Comparison of ENCODE assay signal across 25 cellular contexts in genomic region chr2:219614076-219614860, GRCh38. TPM values are rescaled to one million over a fixed set of nuclear protein-coding genes. Genes with fewer than 3 reads are reported as not detected.
DNase-seq lines count a peak whose midpoint lies in the region; ATAC-seq, FAIRE-seq and TF ChIP-seq lines count a peak whose summit lies in the region.
"Had no signal": no experiment of that assay in that cellular context is flagged by ENCODE, and none has a peak within 500 bp of the region (broad histone marks: within the 10 kb centered on the region; RNA-seq: fewer than 3 reads in every experiment).

No MANE protein-coding gene starts in this region.

- H3F3A ChIP-seq in GM23338 (replicated peaks; ENCODE audit: low read depth), result 0 out of 2 replicates have a peak, but pooled peaks cover 3% of the 10 kb centered on the region

- H3K4me3 Mint-ChIP-seq in GM23338, result no peak overlapping the region
- H3K4me3 Mint-ChIP-seq: CD4-positive, alpha-beta T cell had no signal

- H3K79me2 ChIP-seq in GM23338 (replicated peaks; ENCODE audit: insufficient read depth), result no peaks in the 10 kb centered on the region

- H3K36me3 ChIP-seq in GM23338 (ENCODE audit: insufficient read depth) (no peaks in the 10 kb centered on the region), kidney (ENCODE audit: control insufficient read depth in 1 of 2, insufficient read depth in 2 of 2, low read length in 2 of 2) (peaks cover 11 to 31% of the 10 kb centered on the region in 2 donors), thymus (ENCODE audit: control insufficient read depth, insufficient read depth) (peaks cover 28% of the 10 kb centered on the region)
- H3K36me3 ChIP-seq: HAP-1 had no signal

- DNase-seq in Right ventricle myocardium inferior (ENCODE audit: missing footprints), result peak; percentile 41
- DNase-seq in Right ventricle myocardium superior, result no peak
- DNase-seq in GM23338 (ENCODE audit: low spot score), result no peak
- peak; percentile 58 for DNase-seq in kidney
- DNase-seq in activated T-cell treated with anti-CD3 and anti-CD28 coated beads, Interleukin-2, amount 50 U/mL, for 48 hours, result no peak
- DNase-seq: BE2C; Caco-2; CD4-positive, alpha-beta T cell; DMS 273 treated with DMSO at 0.1 percent for 48 hours; DMS79 treated with DMSO at 0.1 percent for 48 hours; KG1; NCI-H1105; NCI-H146; NCI-H2029; NCI-H226; NCI-H510A treated with DMSO at 0.1 percent for 48 hours; NCI-H774; NK-92 treated with Interleukin-12 subunit alpha and Interleukin-12 subunit beta, amount 100 ng/mL, for 24 hours had no signal

- no peak overlapping the region for H2AFZ ChIP-seq in GM23338

- WGBS in thymus, result 82% methylated on average over 11 of the region's 11 CpGs

- peak overlapping the region; percentile 54; the same call in 1 of the 2 replicates for H3K27ac Mint-ChIP-seq in GM23338
- H3K27ac Mint-ChIP-seq: CD4-positive, alpha-beta T cell had no signal

- H3K4me2 ChIP-seq in GM23338, result no peak overlapping the region
- H3K4me2 ChIP-seq: A549 had no signal

- peaks cover 4% of the 10 kb centered on the region for H3K27me3 Mint-ChIP-seq in GM23338 (ENCODE audit: insufficient read depth, low read depth, poor library complexity)
- H3K27me3 Mint-ChIP-seq: CD4-positive, alpha-beta T cell had no signal

- no peaks in the 10 kb centered on the region for H4K20me1 ChIP-seq in GM23338 (replicated peaks; ENCODE audit: insufficient read depth)

- FAIRE-seq in kidney (lab: Jason Lieb, UNC), result no peak
- FAIRE-seq: A549 had no signal

- H3K4me3 ChIP-seq in GM23338 (no peak overlapping the region), kidney (ENCODE audit: low read length in 2 of 2) (no peak overlapping the region), thymus (ENCODE audit: low read length) (peak overlapping the region; percentile 42)
- H3K4me3 ChIP-seq: A549, HAP-1, SJSA1 had no signal

- H3K36me3 Mint-ChIP-seq in GM23338 (ENCODE audit: low read depth), result peaks cover 15% of the 10 kb centered on the region; the same call in 2 of the 3 replicates

- no peak overlapping the region for H3K9ac ChIP-seq in kidney (ENCODE audit: low read length in 2 of 2)

- intact Hi-C loops in Right ventricle myocardium inferior (cut with DNase I), result loop anchor here (5.0 kb wide), 1 partner anchor 42 kb away; the partner anchor contains the start of genes INHA and OBSL1
- intact Hi-C loops in Right ventricle myocardium superior (cut with DNase I), result no loop called here
- intact Hi-C loops in kidney (cut with DNase I), result no loop called here

- H3K4me1 Mint-ChIP-seq in GM23338, result peaks cover 3% of the 10 kb centered on the region; the same call in 1 of the 3 replicates

- H3K4me1 ChIP-seq in GM23338 (ENCODE audit: insufficient read depth) (no peaks in the 10 kb centered on the region), kidney (ENCODE audit: control insufficient read depth in 1 of 2, insufficient read depth in 1 of 2, low read depth in 1 of 2, low read length in 2 of 2) (no peaks in the 10 kb centered on the region), thymus (ENCODE audit: control insufficient read depth, insufficient read depth, low read length) (peaks cover 40% of the 10 kb centered on the region)
- H3K4me1 ChIP-seq: A549, BE2C, Caco-2, HAP-1, SJSA1 had no signal

- no peak for ATAC-seq in Right ventricle myocardium inferior
- ATAC-seq in Right ventricle myocardium superior (ENCODE audit: poor library complexity), result no peak
- ATAC-seq in GM23338, result no peak
- no peak for ATAC-seq in GM18868 (IDR thresholded peaks at IDR 0.05; ENCODE audit: unreplicated experiment)

- no peaks in the 10 kb centered on the region for H3K27me3 ChIP-seq in GM23338 (ENCODE audit: insufficient read depth)
- H3K27me3 ChIP-seq in thymus (ENCODE audit: control insufficient read depth, insufficient read depth), result no peaks in the 10 kb centered on the region
- H3K27me3 ChIP-seq: BE2C, SJSA1 had no signal

- H3K27ac ChIP-seq in GM23338 (ENCODE audit: low read depth), result no peak overlapping the region
- H3K27ac ChIP-seq in kidney (ENCODE audit: low read depth in 2 of 2, low read length in 2 of 2), result no peak overlapping the region
- H3K27ac ChIP-seq in thymus (ENCODE audit: low read depth), result peak overlapping the region; percentile 86
- H3K27ac ChIP-seq: A549, HL-60, SJSA1 had no signal

- H3K9me2 ChIP-seq in GM23338 (ENCODE audit: insufficient read depth), result no peaks in the 10 kb centered on the region

- H3K9me3 Mint-ChIP-seq in GM23338, result no peaks in the 10 kb centered on the region
- H3K9me3 Mint-ChIP-seq: CD4-positive, alpha-beta T cell had no signal

- H3K9me3 ChIP-seq in kidney (ENCODE audit: control insufficient read depth in 1 of 2, low read length in 2 of 2), result no peaks in the 10 kb centered on the region
- H3K9me3 ChIP-seq in thymus (ENCODE audit: control insufficient read depth), result no peaks in the 10 kb centered on the region
- H3K9me3 ChIP-seq: A549, BE2C, Caco-2, HAP-1, SJSA1 had no signal

- TF ChIP-seq CTCF in GM23338 (conservative IDR thresholded peaks at IDR 0.05; ENCODE audit: low read depth in 2 of 2), result no peak
- TF ChIP-seq CTCF in kidney (IDR thresholded peaks at IDR 0.05; ENCODE audit: borderline replicate concordance, extremely low read depth, insufficient read depth), result no peak

TF ChIP-seq in GM23338, 12 proteins besides CTCF, POLR2A, EP300 and RAD21 (continues in another document):
- TF ChIP-seq POLR2AphosphoS5 (IDR thresholded peaks at IDR 0.05; ENCODE audit: low read depth) (no peak), EZH2 (IDR thresholded peaks at IDR 0.05; ENCODE audit: low read depth, unreplicated experiment) (no peak), ETS1 (IDR thresholded peaks at IDR 0.05) (no peak), ZNF331 (CRISPR knock-in tag; IDR thresholded peaks at IDR 0.05; ENCODE audit: low read depth) (no peak)

RNA-seq across cellular contexts. Expression of gene SLC4A3, which starts 13.2 kb away (rescaled TPM):
- total RNA-seq in Right ventricle myocardium inferior, result 445 TPM
- total RNA-seq in Right ventricle myocardium superior, result 503 TPM
- total RNA-seq in GM23338 (2014; rRNA removed; shearing (Covaris generic)), result 5.6 and 6.8 TPM in 2 replicates
- polyA plus RNA-seq in GM23338 (2016; fragmentation: Nextera tagmentation; extraction: Ambion mirVana), result 3.6 and 3.9 TPM in 2 replicates
- total RNA-seq in kidney, result 4.9 TPM
- polyA plus RNA-seq in kidney (ENCODE audit: insufficient read depth, low read depth, low replicate concordance), result 5.2 TPM
- 6.9 TPM for polyA plus RNA-seq in thymus

RNA-seq across cellular contexts. Expression of gene STK11IP, which starts 16.6 kb away (rescaled TPM):
- 13.9 TPM for total RNA-seq in Right ventricle myocardium inferior
- total RNA-seq in Right ventricle myocardium superior, result 15.6 TPM
- 28.1 and 29.3 TPM in 2 replicates for total RNA-seq in GM23338 (2014; rRNA removed; shearing (Covaris generic))
- 14.2 and 16.6 TPM in 2 replicates for polyA plus RNA-seq in GM23338 (2016; fragmentation: Nextera tagmentation; extraction: Ambion mirVana)
- total RNA-seq in kidney, result 33.7 TPM
- 12.5 TPM for polyA plus RNA-seq in kidney (ENCODE audit: insufficient read depth, low read depth, low replicate concordance)
- polyA plus RNA-seq in thymus, result 68.7 TPM

RNA-seq across cellular contexts. Expression of gene INHA, which starts 42.2 kb away (rescaled TPM):
- total RNA-seq in Right ventricle myocardium inferior, result 1.9 TPM
- 2.6 TPM for total RNA-seq in Right ventricle myocardium superior
- 0.31 and 1.6 TPM in 2 replicates for total RNA-seq in GM23338 (2014; rRNA removed; shearing (Covaris generic))
- polyA plus RNA-seq in GM23338 (2016; fragmentation: Nextera tagmentation; extraction: Ambion mirVana), result 0.56 and 1.5 TPM in 2 replicates
- 1.2 TPM for total RNA-seq in kidney
- 2.5 TPM for polyA plus RNA-seq in kidney (ENCODE audit: insufficient read depth, low read depth, low replicate concordance)
- polyA plus RNA-seq in thymus, result 0.71 TPM
- total RNA-seq: CD4-positive, alpha-beta T cell; HT-29 had no signal

RNA-seq across cellular contexts. Expression of gene OBSL1, which starts 42.9 kb away (rescaled TPM):
- total RNA-seq in Right ventricle myocardium inferior, result 158 TPM
- total RNA-seq in Right ventricle myocardium superior, result 165 TPM
- total RNA-seq in GM23338 (2014; rRNA removed; shearing (Covaris generic)), result 164 and 207 TPM in 2 replicates
- 94.9 and 102 TPM in 2 replicates for polyA plus RNA-seq in GM23338 (2016; fragmentation: Nextera tagmentation; extraction: Ambion mirVana)
- total RNA-seq in kidney, result 123 TPM
- 89.5 TPM for polyA plus RNA-seq in kidney (ENCODE audit: insufficient read depth, low read depth, low replicate concordance)
- polyA plus RNA-seq in thymus, result 34.2 TPM

Comparison
In these comparisons a context has a peak if more than half of its experiments do, and no peak if none do; other contexts are left out.
1. DNase-seq: peak in Right ventricle myocardium inferior (single experiment) and kidney (single experiment); none in Right ventricle myocardium superior (single experiment), GM23338 (single experiment) and activated T-cell treated with anti-CD3 and anti-CD28 coated beads, Interleukin-2, amount 50 U/mL, for 48 hours (0 of 2).
2. RNA of gene SLC4A3, which starts 13.2 kb away (total RNA-seq): 503 TPM in Right ventricle myocardium superior (single experiment) and 445 TPM in Right ventricle myocardium inferior (single experiment); 5.6 to 6.8 TPM in GM23338 and 4.9 TPM in kidney (single experiment); every median in the first group is over 10 times any median in the second.